Comparison of ENCODE assay signal across 8 cellular contexts in genomic region chr12:2691001-2691339, GRCh38.
DNase-seq lines count a peak whose midpoint lies in the region; ATAC-seq and TF ChIP-seq lines count a peak whose summit lies in the region.

No MANE protein-coding gene starts in this region.

- TF ChIP-seq CTCF in epithelial cell of esophagus (IDR thresholded peaks at IDR 0.05; ENCODE audit: insufficient read depth, low read depth, low read length, missing control alignments) (no peak), prostate gland (IDR thresholded peaks at IDR 0.05) (peak in 1 of 4 experiments; percentile 7)

- peak; percentile 75 for DNase-seq in Jurkat, Clone E6-1 (ENCODE audit: low read depth, low spot score)
- DNase-seq in activated CD4-positive, alpha-beta T cell treated with anti-CD3 and anti-CD28 coated beads, Interleukin-2, amount 10 ng/mL, durations not matched to agents 7 days and 5 days, result peak; percentile 69
- no peak for DNase-seq in epithelial cell of esophagus (ENCODE audit: low read depth)
- no peak for DNase-seq in prostate gland (ENCODE audit: low spot score)
- DNase-seq in nucleus accumbens (lab: John Stamatoyannopoulos, UW), result no peak
- no peak for DNase-seq in MG63

- H3K4me1 Mint-ChIP-seq in activated CD4-positive, alpha-beta T cell treated with anti-CD3 and anti-CD28 coated beads, Interleukin-2, amount 10 ng/mL, durations not matched to agents 7 days and 5 days, result peaks cover 33% of the 10 kb centered on the region

- H3K4me1 ChIP-seq in prostate gland (replicated peaks), result no peaks in the 10 kb centered on the region

- H3K4me3 ChIP-seq in Jurkat, Clone E6-1 (ENCODE audit: low read length), result peak overlapping the region; percentile 77
- H3K4me3 ChIP-seq in epithelial cell of esophagus (ENCODE audit: low read length) (peak overlapping the region; percentile 10), prostate gland (peak overlapping the region; percentile 36 to 39), MG63 (no peak overlapping the region)

- no peaks in the 10 kb centered on the region for H3K36me3 ChIP-seq in prostate gland
- no peaks in the 10 kb centered on the region for H3K36me3 ChIP-seq in MG63

- H3K9me3 ChIP-seq in prostate gland, result no peaks in the 10 kb centered on the region
- no peaks in the 10 kb centered on the region for H3K9me3 ChIP-seq in MG63

- H3K27ac Mint-ChIP-seq in activated CD4-positive, alpha-beta T cell treated with anti-CD3 and anti-CD28 coated beads, Interleukin-2, amount 10 ng/mL, durations not matched to agents 7 days and 5 days, result peak overlapping the region; percentile 91

- no peaks in the 10 kb centered on the region for H3K36me3 Mint-ChIP-seq in activated CD4-positive, alpha-beta T cell treated with anti-CD3 and anti-CD28 coated beads, Interleukin-2, amount 10 ng/mL, durations not matched to agents 7 days and 5 days (ENCODE audit: low read depth)

- peak; percentile 14 for ATAC-seq in GM18909 (IDR thresholded peaks at IDR 0.05; ENCODE audit: poor library complexity, unreplicated experiment)
- ATAC-seq in HG03135 (IDR thresholded peaks at IDR 0.05; ENCODE audit: unreplicated experiment), result no peak

- H3K27me3 ChIP-seq in prostate gland (replicated peaks; ENCODE audit: insufficient read depth) (no peaks in the 10 kb centered on the region), MG63 (no peaks in the 10 kb centered on the region)

- 31% methylated on average over 28 of the region's 28 CpGs for WGBS in prostate gland

- H3K9me3 Mint-ChIP-seq in activated CD4-positive, alpha-beta T cell treated with anti-CD3 and anti-CD28 coated beads, Interleukin-2, amount 10 ng/mL, durations not matched to agents 7 days and 5 days, result no peaks in the 10 kb centered on the region

- intact Hi-C loops in prostate gland (cut with DNase I), result no loop called here

- no peak overlapping the region for H3K27ac ChIP-seq in prostate gland

- H3K4me3 Mint-ChIP-seq in activated CD4-positive, alpha-beta T cell treated with anti-CD3 and anti-CD28 coated beads, Interleukin-2, amount 10 ng/mL, durations not matched to agents 7 days and 5 days, result peak overlapping the region; percentile 79

- CTCF ChIA-PET in activated CD4-positive, alpha-beta T cell treated with anti-CD3 and anti-CD28 coated beads, Interleukin-2, amount 10 ng/mL, durations not matched to agents 7 days and 5 days (lab: Charles Lee), result interaction anchor here (0.6 to 1.7 kb wide), 7 partner anchors 8 to 224 kb away, joined by 3 to 9 read pairs (median 3); no protein-coding TSS in a partner anchor

- POLR2A ChIA-PET in activated CD4-positive, alpha-beta T cell treated with anti-CD3 and anti-CD28 coated beads, Interleukin-2, amount 10 ng/mL, durations not matched to agents 7 days and 5 days (lab: Charles Lee), result interaction anchor here (0.6 to 1.4 kb wide), 3 partner anchors 8 to 647 kb away, joined by 3 to 6 read pairs (median 5); no protein-coding TSS in a partner anchor

- TF ChIP-seq POLR2A in prostate gland (IDR thresholded peaks at IDR 0.05), result no peak

- H3K27me3 Mint-ChIP-seq in activated CD4-positive, alpha-beta T cell treated with anti-CD3 and anti-CD28 coated beads, Interleukin-2, amount 10 ng/mL, durations not matched to agents 7 days and 5 days, result peaks cover 7% of the 10 kb centered on the region

Comparison
In these comparisons a context has a peak if more than half of its experiments do, and no peak if none do; other contexts are left out.
1. DNase-seq: peak in Jurkat, Clone E6-1 (single experiment) and activated CD4-positive, alpha-beta T cell treated with anti-CD3 and anti-CD28 coated beads, Interleukin-2, amount 10 ng/mL, durations not matched to agents 7 days and 5 days (single experiment); none in epithelial cell of esophagus (single experiment), prostate gland (single experiment), nucleus accumbens (0 of 56) and MG63 (single experiment).